1 cellular context compared by ENCODE assay signal in genomic region chr7:124263232-124263827, GRCh38.
TF ChIP-seq lines count a peak whose summit lies in the region.

No MANE protein-coding gene starts in this region.

TF ChIP-seq in HEK293, 187 proteins besides CTCF, POLR2A, EP300 and RAD21 (continued from another document):
- TF ChIP-seq ZNF704 (tag by site-specific recombination; IDR thresholded peaks at IDR 0.05) (no peak), BCL6B (tag by site-specific recombination; IDR thresholded peaks at IDR 0.05) (no peak), ZNF155 (tag by site-specific recombination; IDR thresholded peaks at IDR 0.05) (no peak), ZNF132 (tag by site-specific recombination; IDR thresholded peaks at IDR 0.05; ENCODE audit: borderline replicate concordance) (no peak), ZNF157 (tag by site-specific recombination; IDR thresholded peaks at IDR 0.05) (no peak), SCRT1 (tag by site-specific recombination; IDR thresholded peaks at IDR 0.05; ENCODE audit: borderline replicate concordance) (no peak), ZNF335 (tag by site-specific recombination; conservative IDR thresholded peaks at IDR 0.05) (peak; percentile 59), ZFP69B (tag by site-specific recombination; IDR thresholded peaks at IDR 0.05) (no peak), KLF8 (tag by site-specific recombination; IDR thresholded peaks at IDR 0.05) (no peak), TRIM28 (IDR thresholded peaks at IDR 0.05; ENCODE audit: borderline replicate concordance, low read length) (no peak), ZNF580 (tag by site-specific recombination; IDR thresholded peaks at IDR 0.05) (no peak), ZNF354C (tag by site-specific recombination; IDR thresholded peaks at IDR 0.05; ENCODE audit: borderline replicate concordance, low read depth) (no peak), ZNF791 (tag by site-specific recombination; IDR thresholded peaks at IDR 0.05) (no peak), ZBTB11 (tag by site-specific recombination; conservative IDR thresholded peaks at IDR 0.05; ENCODE audit: low read depth) (no peak), ZNF311 (tag by site-specific recombination; IDR thresholded peaks at IDR 0.05; ENCODE audit: borderline replicate concordance) (no peak), ZNF658 (tag by site-specific recombination; IDR thresholded peaks at IDR 0.05) (no peak), ZNF510 (tag by site-specific recombination; IDR thresholded peaks at IDR 0.05; ENCODE audit: insufficient replicate concordance) (peak; percentile 68), ZNF423 (tag by site-specific recombination; IDR thresholded peaks at IDR 0.05) (no peak), ZNF280C (tag by site-specific recombination; IDR thresholded peaks at IDR 0.05) (no peak), ZBTB44 (tag by site-specific recombination; IDR thresholded peaks at IDR 0.05) (no peak), ZNF529 (tag by site-specific recombination; IDR thresholded peaks at IDR 0.05; ENCODE audit: insufficient replicate concordance) (no peak), ZBTB6 (tag by site-specific recombination; IDR thresholded peaks at IDR 0.05) (peak; percentile 36; the same call in 1 of the 2 replicates), ZNF48 (tag by site-specific recombination; IDR thresholded peaks at IDR 0.05) (no peak), ZNF175 (tag by site-specific recombination; IDR thresholded peaks at IDR 0.05) (no peak)
